In genomic region chr2:33298233-33298632, GRCh38 we compare ENCODE assay signal across 12 cellular contexts.
DNase-seq lines count a peak whose midpoint lies in the region; ATAC-seq and TF ChIP-seq lines count a peak whose summit lies in the region.
"Had no signal": no experiment of that assay in that cellular context is flagged by ENCODE, and none has a peak within 500 bp of the region (broad histone marks: within the 10 kb centered on the region; RNA-seq: fewer than 3 reads in every experiment).

No MANE protein-coding gene starts in this region.

- H3K9ac ChIP-seq in GM23248 = no peak overlapping the region
- H3K9ac ChIP-seq in skeletal muscle tissue (ENCODE audit: low read depth in 1 of 3, low read length in 3 of 3) = no peak overlapping the region

- H3K4me3 ChIP-seq in GM23248 (no peak overlapping the region), astrocyte of the spinal cord (ENCODE audit: low read depth, low read length) (no peak overlapping the region), heart right ventricle (no peak overlapping the region), skeletal muscle tissue (ENCODE audit: low read length in 3 of 3) (no peak overlapping the region)
- H3K4me3 ChIP-seq: stomach had no signal

- H3K9me3 ChIP-seq in GM23248 (ENCODE audit: low read depth) = no peaks in the 10 kb centered on the region
- H3K9me3 ChIP-seq in heart right ventricle = no peaks in the 10 kb centered on the region
- no peaks in the 10 kb centered on the region for H3K9me3 ChIP-seq in skeletal muscle tissue (ENCODE audit: control insufficient read depth in 3 of 3, low read length in 3 of 3)
- H3K9me3 ChIP-seq: stomach had no signal

- no peaks in the 10 kb centered on the region for H3K79me2 ChIP-seq in GM23248 (ENCODE audit: insufficient read depth)

- H3K36me3 ChIP-seq in GM23248 (ENCODE audit: low read depth) (0 out of 2 replicates have a peak, but pooled peaks cover 3% of the 10 kb centered on the region), heart right ventricle (peaks cover 0 to 51% (median 0%) of the 10 kb centered on the region in 9 donors), skeletal muscle tissue (ENCODE audit: control insufficient read depth in 3 of 3, insufficient read depth in 3 of 3, low read length in 3 of 3) (no peaks in the 10 kb centered on the region)

- H3K27ac ChIP-seq in GM23248 (peak overlapping the region; percentile 63), heart right ventricle (peak overlapping the region in 6 of 10 donors; percentile 36 to 54 (median 41)), skeletal muscle tissue (ENCODE audit: low read depth, low read length) (peak overlapping the region; percentile 4)

- WGBS in GM23248 (ENCODE audit: low coverage in 1 of 2, low lambda C conversion rate in 2 of 2, missing lambda C conversion rate in 2 of 2), 2 experiments = 8 to 10% methylated on average over 3 of the region's 3 CpGs
- 52 to 54% methylated on average over 3 of the region's 3 CpGs for WGBS in heart right ventricle, 2 donors

- ATAC-seq in heart right ventricle (peak in 3 of 8 donors; percentile 31 to 50 (median 36)), GM19035 (IDR thresholded peaks at IDR 0.05; ENCODE audit: unreplicated experiment) (no peak)
- ATAC-seq: T-cell had no signal

- peak; percentile 80 for DNase-seq in GM23248
- DNase-seq in astrocyte of the spinal cord (ENCODE audit: low read depth, low spot score) = peak; percentile 35
- DNase-seq in heart right ventricle = no peak
- DNase-seq in cerebellar cortex (ENCODE audit: low spot score) = no peak
- no peak for DNase-seq in activated T-cell treated with anti-CD3 and anti-CD28 coated beads, Interleukin-2, amount 50 U/mL, for 1 hour
- DNase-seq in amygdala (lab: John Stamatoyannopoulos, UW) = no peak
- DNase-seq: activated CD4-positive, CD25-positive, alpha-beta regulatory T cell treated with anti-CD3 and anti-CD28 coated beads, Interleukin-2, amount 50 U/mL, for 72 hours; activated T-cell treated with anti-CD3 and anti-CD28 coated beads, Interleukin-2, amount 50 U/mL, for 48 hours; stomach; T-cell had no signal

- H3K27me3 ChIP-seq in GM23248 (replicated peaks; ENCODE audit: insufficient read depth) (no peaks in the 10 kb centered on the region), heart right ventricle (no peaks in the 10 kb centered on the region), skeletal muscle tissue (ENCODE audit: control insufficient read depth in 3 of 3, insufficient read depth in 3 of 3, low read length in 3 of 3) (no peaks in the 10 kb centered on the region)
- H3K27me3 ChIP-seq: stomach had no signal

- intact Hi-C loops in heart right ventricle (cut with DNase I) = loop anchor here in 1 of 10 donors (5.0 kb wide), 1 partner anchor 144 kb away; no protein-coding TSS in a partner anchor

- H2AFZ ChIP-seq in GM23248 = no peak overlapping the region

- peaks cover 17% of the 10 kb centered on the region for H3F3A ChIP-seq in GM23248 (ENCODE audit: insufficient read depth)

- no peaks in the 10 kb centered on the region for H4K20me1 ChIP-seq in GM23248 (ENCODE audit: insufficient read depth)

- in situ Hi-C loops in GM23248 (cut with MboI) = loop anchor here (25.0 kb wide), 1 partner anchor 289 kb away; the partner anchor contains the start of gene FAM98A
- in situ Hi-C loops in astrocyte of the spinal cord (cut with HindIII; ENCODE audit: low sequenced_read_pairs) = no loop called here

- H3K4me1 ChIP-seq in GM23248 (ENCODE audit: insufficient read depth) = peaks cover 15% of the 10 kb centered on the region
- H3K4me1 ChIP-seq in heart right ventricle = peaks cover 0 to 31% (median 26%) of the 10 kb centered on the region in 9 donors
- H3K4me1 ChIP-seq in skeletal muscle tissue (ENCODE audit: control insufficient read depth in 3 of 3, insufficient read depth in 3 of 3, low read length in 3 of 3) = peaks cover 4 to 17% (median 10%) of the 10 kb centered on the region in 3 donors

- TF ChIP-seq CTCF in astrocyte of the spinal cord (IDR thresholded peaks at IDR 0.05; ENCODE audit: low read depth, low read length) = no peak
- TF ChIP-seq CTCF in heart right ventricle (IDR thresholded peaks at IDR 0.05) = no peak

- H3K4me2 ChIP-seq in GM23248 (ENCODE audit: unreplicated experiment) = peak overlapping the region; percentile 39

- no peaks in the 10 kb centered on the region; the same call in 1 of the 2 replicates for H3K9me2 ChIP-seq in GM23248 (ENCODE audit: insufficient read depth)

Comparison
In these comparisons a context has a peak if more than half of its experiments do, and no peak if none do; other contexts are left out.
1. DNase-seq: peak in GM23248 (single experiment) and astrocyte of the spinal cord (single experiment); none in heart right ventricle (0 of 2), cerebellar cortex (single experiment), activated T-cell treated with anti-CD3 and anti-CD28 coated beads, Interleukin-2, amount 50 U/mL, for 1 hour (single experiment) and amygdala (0 of 56).
2. H3K27ac ChIP-seq: peak in every context shown above with its lines; median percentile 63 in GM23248; 41 in heart right ventricle; 4 in skeletal muscle tissue.